ENCODE assay signal across 13 cellular contexts in the genomic region with DNA sequence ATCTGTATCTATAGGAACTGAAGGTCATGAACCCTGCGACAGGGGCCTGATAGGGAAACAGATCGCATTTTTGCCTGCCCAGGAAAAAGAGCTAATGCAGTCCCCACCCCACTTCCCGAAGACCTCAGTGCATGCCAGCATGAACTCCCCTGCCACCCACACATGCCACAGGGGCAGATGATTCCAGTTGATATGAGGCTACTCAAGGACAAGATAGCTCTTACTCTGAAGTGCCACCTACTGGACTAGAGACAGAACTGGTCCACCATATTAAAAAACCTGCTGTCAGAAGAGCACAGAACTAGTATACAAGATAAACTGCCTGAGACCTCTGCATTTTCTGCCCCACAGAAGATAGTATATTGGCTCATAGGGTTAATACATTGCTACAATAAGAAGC.
DNase-seq lines count a peak whose midpoint lies in the region; ATAC-seq and TF ChIP-seq lines count a peak whose summit lies in the region.
"Had no signal": no experiment of that assay in that cellular context is flagged by ENCODE, and none has a peak within 500 bp of the region (broad histone marks: within the 10 kb centered on the region; RNA-seq: fewer than 3 reads in every experiment).

No MANE protein-coding gene starts in this region.

- no peaks in the 10 kb centered on the region for H3K4me1 ChIP-seq in MM.1S (ENCODE audit: low read length)
- H3K4me1 ChIP-seq in Peyer's patch, result no peaks in the 10 kb centered on the region
- H3K4me1 ChIP-seq: sigmoid colon, SJSA1 had no signal

- no peak overlapping the region for H3K4me2 ChIP-seq in MM.1S (ENCODE audit: low read depth, low read length)

- H3K9me3 ChIP-seq in MM.1S (replicated peaks; ENCODE audit: insufficient read depth, low read length), result no peaks in the 10 kb centered on the region
- no peaks in the 10 kb centered on the region for H3K9me3 ChIP-seq in Peyer's patch
- H3K9me3 ChIP-seq: sigmoid colon, SJSA1 had no signal

- TF ChIP-seq POLR2A in Peyer's patch (IDR thresholded peaks at IDR 0.05), result no peak

- peak; percentile 47 for ATAC-seq in GM18498 (IDR thresholded peaks at IDR 0.05; ENCODE audit: unreplicated experiment)
- no peak for ATAC-seq in HG03097 (IDR thresholded peaks at IDR 0.05; ENCODE audit: low FRiP score, unreplicated experiment)
- ATAC-seq: activated CD8-positive, alpha-beta T cell treated with anti-CD3 and anti-CD28 coated beads for 36 hours had no signal

- no peaks in the 10 kb centered on the region for H3K27me3 ChIP-seq in MM.1S (replicated peaks; ENCODE audit: insufficient read depth, low read length)
- H3K27me3 ChIP-seq in Peyer's patch, result no peaks in the 10 kb centered on the region
- H3K27me3 ChIP-seq: sigmoid colon, SJSA1 had no signal

- H3K36me3 ChIP-seq in MM.1S (replicated peaks; ENCODE audit: insufficient read depth, low read length) (no peaks in the 10 kb centered on the region), Peyer's patch (no peaks in the 10 kb centered on the region)
- H3K36me3 ChIP-seq: sigmoid colon, SJSA1 had no signal

- H3K4me3 ChIP-seq in MM.1S (ENCODE audit: low read length), result no peak overlapping the region
- H3K4me3 ChIP-seq in Peyer's patch, result no peak overlapping the region
- H3K4me3 ChIP-seq: sigmoid colon, SJSA1 had no signal

- H3K9me2 ChIP-seq in MM.1S (replicated peaks; ENCODE audit: insufficient read depth, low read length), result no peaks in the 10 kb centered on the region

- TF ChIP-seq CTCF in C4-2B (conservative IDR thresholded peaks at IDR 0.05) (peak; percentile 60), MM.1S (IDR thresholded peaks at IDR 0.05; ENCODE audit: low read length) (peak; percentile 31; the same call in 1 of the 2 replicates), Peyer's patch (IDR thresholded peaks at IDR 0.05) (no peak)

- no peak overlapping the region for H3K27ac ChIP-seq in C4-2B
- H3K27ac ChIP-seq in MM.1S (ENCODE audit: low read length), result no peak overlapping the region
- no peak overlapping the region for H3K27ac ChIP-seq in Peyer's patch
- H3K27ac ChIP-seq: sigmoid colon, SJSA1 had no signal

- no peak overlapping the region for H2AFZ ChIP-seq in MM.1S (ENCODE audit: low read length)

- H3K79me2 ChIP-seq in MM.1S (ENCODE audit: low read length), result no peaks in the 10 kb centered on the region

- DNase-seq in MM.1S (peak; percentile 14), dermis blood vessel endothelial cell (peak; percentile 4), Peyer's patch (no peak), NCI-H128 (lab: John Stamatoyannopoulos, UW; ENCODE audit: unreplicated experiment) (no peak)
- DNase-seq in stimulated activated CD4-positive, alpha-beta T cell treated with anti-CD3 and anti-CD28 coated beads, Interleukin-2, amount 100 ng/mL, for 48 hours, result no peak
- DNase-seq: activated CD8-positive, alpha-beta T cell treated with anti-CD3 and anti-CD28 coated beads for 36 hours; GOT3; NCI-H187; sigmoid colon had no signal

- H4K20me1 ChIP-seq in MM.1S (ENCODE audit: insufficient read depth, low read length), result no peaks in the 10 kb centered on the region

- H3K9ac ChIP-seq in MM.1S (ENCODE audit: low read length), result no peak overlapping the region

- no peaks in the 10 kb centered on the region for H3F3A ChIP-seq in MM.1S (ENCODE audit: insufficient read depth, low read length)

Comparison
In these comparisons a context has a peak if more than half of its experiments do, and no peak if none do; other contexts are left out.
1. CTCF ChIP-seq: peak in C4-2B (single experiment) and MM.1S (single experiment); none in Peyer's patch (0 of 6).
2. DNase-seq: peak in MM.1S (single experiment) and dermis blood vessel endothelial cell (single experiment); none in Peyer's patch (0 of 3), NCI-H128 (single experiment) and stimulated activated CD4-positive, alpha-beta T cell treated with anti-CD3 and anti-CD28 coated beads, Interleukin-2, amount 100 ng/mL, for 48 hours (0 of 2).